Comparison of ENCODE assay signal across 16 cellular contexts in the genomic region with DNA sequence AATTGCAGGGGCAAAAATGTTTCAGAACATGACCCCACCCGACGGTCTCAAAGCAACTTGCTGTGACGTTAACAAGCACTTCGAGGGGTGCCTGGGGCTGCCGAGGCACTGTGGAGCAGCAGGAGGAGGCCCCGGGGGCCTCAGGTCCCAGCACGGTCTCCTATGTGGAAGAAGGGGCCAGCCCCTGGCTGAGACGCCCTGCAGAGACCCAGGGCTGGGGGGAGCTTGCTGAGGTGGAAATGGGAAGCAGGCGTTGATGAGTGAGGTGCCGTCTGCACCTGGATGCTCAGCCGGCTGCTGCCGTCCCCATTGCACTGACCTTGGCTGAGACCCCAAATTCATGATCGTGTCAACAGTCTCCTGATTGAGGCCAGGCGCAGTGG. TPM values are rescaled to one million over a fixed set of nuclear protein-coding genes. Genes with fewer than 3 reads are reported as not detected.
DNase-seq lines count a peak whose midpoint lies in the region; ATAC-seq and TF ChIP-seq lines count a peak whose summit lies in the region.
"Had no signal": no experiment of that assay in that cellular context is flagged by ENCODE, and none has a peak within 500 bp of the region (broad histone marks: within the 10 kb centered on the region; RNA-seq: fewer than 3 reads in every experiment).

No MANE protein-coding gene starts in this region.

- no peak overlapping the region for H3K27ac Mint-ChIP-seq in endodermal cell
- H3K27ac Mint-ChIP-seq: B cell had no signal

- H3K36me3 ChIP-seq in H7 (replicated peaks; ENCODE audit: control insufficient read depth, insufficient read depth, low read length) (no peaks in the 10 kb centered on the region), endodermal cell (ENCODE audit: control insufficient read depth, insufficient read depth, low read length) (no peaks in the 10 kb centered on the region)
- H3K36me3 ChIP-seq: HAP-1 had no signal

- DNase-seq in NCI-H2227 (lab: John Stamatoyannopoulos, UW; ENCODE audit: unreplicated experiment), result peak; percentile 30
- DNase-seq in NCI-H2227 treated with DMSO at 0.1 percent for 48 hours (lab: John Stamatoyannopoulos, UW), result no peak
- DNase-seq in H7, result peak; percentile 55
- DNase-seq in endodermal cell, result peak; percentile 45
- peak; percentile 60 for DNase-seq in posterior vena cava (ENCODE audit: low spot score)
- no peak for DNase-seq in activated T-cell treated with anti-CD3 and anti-CD28 coated beads, Interleukin-2, amount 50 U/mL, for 48 hours
- no peak for DNase-seq in stimulated activated naive CD4-positive, alpha-beta T cell treated with Interleukin-2 at 50 U/mL for 16 hours (lab: John Stamatoyannopoulos, UW)
- DNase-seq: CD4-positive, CD25-positive, alpha-beta regulatory T cell; DMS79 treated with DMSO at 0.1 percent for 48 hours; NCI-H1105 treated with DMSO at 0.1 percent for 48 hours; NCI-H187; NCI-H526 treated with DMSO at 0.1 percent for 48 hours had no signal

- 90 to 96% methylated on average over 11 to 14 of the region's 14 CpGs for WGBS in endodermal cell (ENCODE audit: insufficient coverage in 1 of 2, insufficient read length in 1 of 2), 2 experiments

- no peaks in the 10 kb centered on the region for H3K4me1 ChIP-seq in endodermal cell (ENCODE audit: control insufficient read depth, insufficient read depth, low read length)
- H3K4me1 ChIP-seq: HAP-1 had no signal

- H3K9ac ChIP-seq in endodermal cell (ENCODE audit: extremely low read depth, low read length, poor library complexity, severe bottlenecking), result no peak overlapping the region

- no peaks in the 10 kb centered on the region for H3K9me3 ChIP-seq in endodermal cell (ENCODE audit: control insufficient read depth, low read length)
- H3K9me3 ChIP-seq: HAP-1 had no signal

- H3K27ac ChIP-seq in endodermal cell (ENCODE audit: low read depth, low read length), result no peak overlapping the region
- H3K27ac ChIP-seq: 22Rv1 had no signal

- H3K4me3 Mint-ChIP-seq in endodermal cell, result no peak overlapping the region
- H3K4me3 Mint-ChIP-seq: B cell; CD4-positive, CD25-positive, alpha-beta regulatory T cell had no signal

- H3K36me3 Mint-ChIP-seq in endodermal cell (ENCODE audit: low read depth), result no peaks in the 10 kb centered on the region
- H3K36me3 Mint-ChIP-seq: CD4-positive, CD25-positive, alpha-beta regulatory T cell had no signal

- no peaks in the 10 kb centered on the region for H3K27me3 Mint-ChIP-seq in endodermal cell (ENCODE audit: insufficient read depth)
- H3K27me3 Mint-ChIP-seq: B cell; CD4-positive, CD25-positive, alpha-beta regulatory T cell had no signal

- H3K4me1 Mint-ChIP-seq in endodermal cell, result no peaks in the 10 kb centered on the region

- H3K9me3 Mint-ChIP-seq in endodermal cell, result no peaks in the 10 kb centered on the region

- H3K4me3 ChIP-seq in H7 (ENCODE audit: insufficient read depth, low read depth, low read length) (no peak overlapping the region), endodermal cell (ENCODE audit: low read length) (no peak overlapping the region)
- H3K4me3 ChIP-seq: HAP-1 had no signal

- intact Hi-C loops in posterior vena cava (cut with DNase I), result loop anchor here in 1 of 2 donors (10.0 kb wide), 1 partner anchor 145 kb away; the partner anchor contains the start of gene RASD1

- no peak for ATAC-seq in HG02840 (IDR thresholded peaks at IDR 0.05; ENCODE audit: low FRiP score, unreplicated experiment)

- no peaks in the 10 kb centered on the region for H3K27me3 ChIP-seq in H7 (ENCODE audit: control insufficient read depth, insufficient read depth, low read length)
- no peaks in the 10 kb centered on the region for H3K27me3 ChIP-seq in endodermal cell (ENCODE audit: control insufficient read depth, insufficient read depth, low read length, poor library complexity, severe bottlenecking)

- TF ChIP-seq CTCF in endodermal cell (conservative IDR thresholded peaks at IDR 0.05), result no peak

RNA-seq across cellular contexts. Expression of gene NT5M, which starts 46.5 kb away (rescaled TPM):
- total RNA-seq in H7 (2014; rRNA removed; shearing (Covaris generic)), result 14.5 and 41.2 TPM in 2 replicates
- total RNA-seq in endodermal cell, result 10 to 100 TPM in 1 of 2 donors, 1 to 10 TPM in 1; 6.5 to 11.8 TPM
- 6.3 TPM for polyA plus RNA-seq in endodermal cell (2013, experiment 1 of 2)
- polyA plus RNA-seq in endodermal cell (2013, experiment 2 of 2), result 6.3 TPM
- 1 to 10 TPM; 2.8 to 3.0 TPM for total RNA-seq in posterior vena cava

Comparison
In these comparisons a context has a peak if more than half of its experiments do, and no peak if none do; other contexts are left out.
1. DNase-seq: peak in NCI-H2227 (single experiment), H7 (single experiment), endodermal cell (single experiment) and posterior vena cava (single experiment); none in NCI-H2227 treated with DMSO at 0.1 percent for 48 hours (single experiment), activated T-cell treated with anti-CD3 and anti-CD28 coated beads, Interleukin-2, amount 50 U/mL, for 48 hours (0 of 2) and stimulated activated naive CD4-positive, alpha-beta T cell treated with Interleukin-2 at 50 U/mL for 16 hours (single experiment).